Comparison of ENCODE assay signal across 25 cellular contexts in the genomic region with DNA sequence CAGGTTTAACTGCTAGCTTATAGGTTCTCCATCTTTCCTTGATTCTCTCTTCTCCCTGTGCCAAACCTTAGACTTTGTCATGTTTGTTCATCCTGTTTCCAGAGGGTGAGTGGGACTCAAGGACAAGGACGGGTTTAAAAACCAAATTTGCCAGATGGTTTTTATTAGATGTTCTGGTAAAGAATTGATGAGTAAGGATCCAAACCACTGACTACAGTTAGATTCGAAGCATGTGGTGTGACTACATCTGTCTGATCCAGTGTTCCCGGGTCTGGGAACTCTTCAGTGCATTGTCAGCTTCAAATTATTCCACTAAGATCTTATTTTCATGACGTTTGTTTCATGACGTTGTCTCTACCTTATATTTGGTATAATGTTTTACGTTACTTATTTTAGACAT. TPM values are rescaled to one million over a fixed set of nuclear protein-coding genes. Genes with fewer than 3 reads are reported as not detected.
DNase-seq lines count a peak whose midpoint lies in the region; ATAC-seq and TF ChIP-seq lines count a peak whose summit lies in the region.
"Had no signal": no experiment of that assay in that cellular context is flagged by ENCODE, and none has a peak within 500 bp of the region (broad histone marks: within the 10 kb centered on the region; RNA-seq: fewer than 3 reads in every experiment).

No MANE protein-coding gene starts in this region.

- intact Hi-C loops in upper lobe of right lung (cut with DNase I), result no loop called here

- H3K9me3 Mint-ChIP-seq in activated CD4-positive, alpha-beta T cell treated with anti-CD3 and anti-CD28 coated beads, Interleukin-2, amount 10 ng/mL, durations not matched to agents 7 days and 5 days, result no peaks in the 10 kb centered on the region
- H3K9me3 Mint-ChIP-seq: activated CD8-positive, alpha-beta T cell treated with anti-CD3 and anti-CD28 coated beads for 36 hours; activated naive CD8-positive, alpha-beta T cell treated with anti-CD3 and anti-CD28 coated beads, Interleukin-2, amount 50 U/mL, for 24 hours had no signal

- H3K36me3 Mint-ChIP-seq in activated CD4-positive, alpha-beta T cell treated with anti-CD3 and anti-CD28 coated beads, Interleukin-2, amount 10 ng/mL, durations not matched to agents 7 days and 5 days (ENCODE audit: low read depth), result peaks cover 45% of the 10 kb centered on the region

- peaks cover 37% of the 10 kb centered on the region for H3K36me3 ChIP-seq in upper lobe of right lung
- H3K36me3 ChIP-seq: transverse colon had no signal

- no peak overlapping the region for H3K4me3 Mint-ChIP-seq in activated CD4-positive, alpha-beta T cell treated with anti-CD3 and anti-CD28 coated beads, Interleukin-2, amount 10 ng/mL, durations not matched to agents 7 days and 5 days
- H3K4me3 Mint-ChIP-seq: activated CD8-positive, alpha-beta T cell treated with anti-CD3 and anti-CD28 coated beads for 36 hours; activated naive CD8-positive, alpha-beta T cell treated with anti-CD3 and anti-CD28 coated beads, Interleukin-2, amount 50 U/mL, for 24 hours; neural crest cell had no signal

- H3K27me3 Mint-ChIP-seq in activated CD4-positive, alpha-beta T cell treated with anti-CD3 and anti-CD28 coated beads, Interleukin-2, amount 10 ng/mL, durations not matched to agents 7 days and 5 days, result no peaks in the 10 kb centered on the region
- H3K27me3 Mint-ChIP-seq: activated CD8-positive, alpha-beta T cell treated with anti-CD3 and anti-CD28 coated beads for 36 hours; activated naive CD8-positive, alpha-beta T cell treated with anti-CD3 and anti-CD28 coated beads, Interleukin-2, amount 50 U/mL, for 24 hours had no signal

- TF ChIP-seq CTCF in fibroblast of the aortic adventitia (IDR thresholded peaks at IDR 0.05; ENCODE audit: insufficient read depth, low read length) (no peak), upper lobe of right lung (IDR thresholded peaks at IDR 0.05) (no peak)

- CTCF ChIA-PET in activated CD4-positive, alpha-beta T cell treated with anti-CD3 and anti-CD28 coated beads, Interleukin-2, amount 10 ng/mL, durations not matched to agents 7 days and 5 days (lab: Charles Lee), result interaction anchor here (0.8 to 1.6 kb wide), 2 partner anchors 8 to 281 kb away, joined by 3 to 4 read pairs; no protein-coding TSS in a partner anchor

- DNase-seq in ELR (ENCODE audit: low read depth) (peak; percentile 43), RPMI7951 (ENCODE audit: low read depth) (peak; percentile 88), fibroblast of the aortic adventitia (ENCODE audit: low read depth) (peak; percentile 28), stromal cell of bone marrow (ENCODE audit: low read depth) (peak; percentile 48), upper lobe of right lung (no peak)
- no peak for DNase-seq in activated CD4-positive, alpha-beta T cell treated with anti-CD3 and anti-CD28 coated beads, Interleukin-2, amount 10 ng/mL, durations not matched to agents 7 days and 5 days
- DNase-seq in activated CD4-positive, CD25-positive, alpha-beta regulatory T cell treated with anti-CD3 and anti-CD28 coated beads, Interleukin-2, amount 50 U/mL, for 72 hours, result no peak
- DNase-seq: activated CD4-positive, CD25-positive, alpha-beta regulatory T cell; activated CD8-positive, alpha-beta T cell treated with anti-CD3 and anti-CD28 coated beads for 36 hours; activated effector memory CD4-positive, alpha-beta T cell treated with Interleukin-2 at 50 U/mL for 16 hours; activated naive CD8-positive, alpha-beta T cell treated with anti-CD3 and anti-CD28 coated beads, Interleukin-2, amount 50 U/mL, for 24 hours; C1 segment of cervical spinal cord; Calu3; KBM-7; NCI-H1436; NCI-H2107; NCI-H446 treated with DMSO at 0.1 percent for 48 hours; OCI-M1; sigmoid colon; transverse colon had no signal

- H3K27ac ChIP-seq in upper lobe of right lung, result no peak overlapping the region
- H3K27ac ChIP-seq: coronary artery, esophagus muscularis mucosa, sigmoid colon, transverse colon had no signal

- no peaks in the 10 kb centered on the region for H3K4me1 ChIP-seq in upper lobe of right lung
- H3K4me1 ChIP-seq: esophagus muscularis mucosa, sigmoid colon, transverse colon had no signal

- H3K27me3 ChIP-seq in upper lobe of right lung, result no peaks in the 10 kb centered on the region
- H3K27me3 ChIP-seq: esophagus muscularis mucosa, sigmoid colon, transverse colon had no signal

- no peaks in the 10 kb centered on the region for H3K9me3 ChIP-seq in upper lobe of right lung
- H3K9me3 ChIP-seq: esophagus muscularis mucosa, sigmoid colon, transverse colon had no signal

- POLR2A ChIA-PET in activated CD4-positive, alpha-beta T cell treated with anti-CD3 and anti-CD28 coated beads, Interleukin-2, amount 10 ng/mL, durations not matched to agents 7 days and 5 days (lab: Charles Lee), result no interaction called here

- no peak for ATAC-seq in upper lobe of right lung
- ATAC-seq: activated CD8-positive, alpha-beta T cell treated with anti-CD3 and anti-CD28 coated beads for 36 hours; activated naive CD8-positive, alpha-beta T cell treated with anti-CD3 and anti-CD28 coated beads, Interleukin-2, amount 50 U/mL, for 24 hours; Right ventricle myocardium inferior had no signal

- no peak overlapping the region for H3K27ac Mint-ChIP-seq in activated CD4-positive, alpha-beta T cell treated with anti-CD3 and anti-CD28 coated beads, Interleukin-2, amount 10 ng/mL, durations not matched to agents 7 days and 5 days

- peaks cover 11% of the 10 kb centered on the region for H3K4me1 Mint-ChIP-seq in activated CD4-positive, alpha-beta T cell treated with anti-CD3 and anti-CD28 coated beads, Interleukin-2, amount 10 ng/mL, durations not matched to agents 7 days and 5 days
- H3K4me1 Mint-ChIP-seq: neural crest cell had no signal

- no peak overlapping the region for H3K4me3 ChIP-seq in fibroblast of the aortic adventitia (ENCODE audit: low read depth, low read length)
- no peak overlapping the region for H3K4me3 ChIP-seq in upper lobe of right lung
- H3K4me3 ChIP-seq: coronary artery, esophagus muscularis mucosa, lung, sigmoid colon, transverse colon had no signal

RNA-seq across cellular contexts. Expression of a gene that starts 37.5 kb away (rescaled TPM):
- total RNA-seq in RPMI7951 (2014; rRNA removed; shearing (Covaris generic)), result 7.6 and 8.9 TPM in 2 replicates
- total RNA-seq in fibroblast of the aortic adventitia (ENCODE audit: low replicate concordance) (9.2 and 21.6 TPM in 2 replicates), upper lobe of right lung (27.3 TPM)
- 10 to 100 TPM; 47.1 to 51.1 TPM for total RNA-seq in activated CD4-positive, alpha-beta T cell treated with anti-CD3 and anti-CD28 coated beads, Interleukin-2, amount 10 ng/mL, durations not matched to agents 7 days and 5 days

Comparison
In these comparisons a context has a peak if more than half of its experiments do, and no peak if none do; other contexts are left out.
1. DNase-seq: peak in ELR (single experiment), RPMI7951 (single experiment), fibroblast of the aortic adventitia (single experiment) and stromal cell of bone marrow (single experiment); none in activated CD4-positive, alpha-beta T cell treated with anti-CD3 and anti-CD28 coated beads, Interleukin-2, amount 10 ng/mL, durations not matched to agents 7 days and 5 days (single experiment), upper lobe of right lung (single experiment) and activated CD4-positive, CD25-positive, alpha-beta regulatory T cell treated with anti-CD3 and anti-CD28 coated beads, Interleukin-2, amount 50 U/mL, for 72 hours (single experiment).